Comparison of ENCODE assay signal across 8 cellular contexts in genomic region chr7:69932034-69932628, GRCh38.
DNase-seq lines count a peak whose midpoint lies in the region; ATAC-seq, FAIRE-seq and TF ChIP-seq lines count a peak whose summit lies in the region.

No MANE protein-coding gene starts in this region.

- in situ Hi-C loops in G401 (cut with HindIII; ENCODE audit: low sequenced_read_pairs) (no loop called here), astrocyte of the spinal cord (cut with HindIII; ENCODE audit: low sequenced_read_pairs) (no loop called here)

- no peaks in the 10 kb centered on the region for H3K36me3 ChIP-seq in CD4-positive, alpha-beta memory T cell (ENCODE audit: insufficient read depth, low read length)

- peak; percentile 74 for DNase-seq in G401 (ENCODE audit: low spot score)
- peak; percentile 71 for DNase-seq in NCI-H1694 treated with DMSO at 0.1 percent for 48 hours (lab: John Stamatoyannopoulos, UW)
- peak; percentile 51 for DNase-seq in astrocyte of the spinal cord (ENCODE audit: low read depth, low spot score)
- DNase-seq in left lobe of liver (ENCODE audit: low spot score): no peak
- DNase-seq in H54 (ENCODE audit: insufficient read length, low spot score): no peak
- DNase-seq in stimulated activated CD4-positive, alpha-beta T cell treated with anti-CD3 and anti-CD28 coated beads, Interleukin-2, amount 100 ng/mL, for 48 hours: no peak
- no peak for DNase-seq in CD4-positive, alpha-beta memory T cell

- H3K4me1 ChIP-seq in CD4-positive, alpha-beta memory T cell (ENCODE audit: insufficient read depth, low read length): no peaks in the 10 kb centered on the region

- no peak overlapping the region for H3K4me3 Mint-ChIP-seq in CD4-positive, alpha-beta memory T cell

- FAIRE-seq in H54 (lab: Jason Lieb, UNC): no peak

- POLR2A ChIA-PET in CD4-positive, alpha-beta memory T cell (lab: Charles Lee; ENCODE audit: partially characterized antibody): no interaction called here

- H3K27me3 ChIP-seq in CD4-positive, alpha-beta memory T cell (ENCODE audit: insufficient read depth, low read length): no peaks in the 10 kb centered on the region

- intact Hi-C loops in CD4-positive, alpha-beta memory T cell (cut with micrococcal nuclease): no loop called here

- CTCF ChIA-PET in CD4-positive, alpha-beta memory T cell (lab: Charles Lee; ENCODE audit: partially characterized antibody): no interaction called here

- no peaks in the 10 kb centered on the region for H3K27me3 Mint-ChIP-seq in CD4-positive, alpha-beta memory T cell

- no peak overlapping the region for H3K27ac ChIP-seq in CD4-positive, alpha-beta memory T cell (ENCODE audit: low read depth, low read length)

- no peaks in the 10 kb centered on the region for H3K36me3 Mint-ChIP-seq in CD4-positive, alpha-beta memory T cell

- H3K4me1 Mint-ChIP-seq in CD4-positive, alpha-beta memory T cell: no peaks in the 10 kb centered on the region

- no peaks in the 10 kb centered on the region for H3K9me3 ChIP-seq in CD4-positive, alpha-beta memory T cell (ENCODE audit: control insufficient read depth in 1 of 2, low read length in 2 of 2)

- peak; percentile 74 for TF ChIP-seq CTCF in astrocyte of the spinal cord (IDR thresholded peaks at IDR 0.05; ENCODE audit: low read depth, low read length)

- ATAC-seq in left lobe of liver: peak; percentile 58
- ATAC-seq in GM21619 (IDR thresholded peaks at IDR 0.05; ENCODE audit: unreplicated experiment): no peak

- no peak overlapping the region for H3K4me3 ChIP-seq in astrocyte of the spinal cord (ENCODE audit: low read depth, low read length)
- H3K4me3 ChIP-seq in CD4-positive, alpha-beta memory T cell (ENCODE audit: low read length in 2 of 2): no peak overlapping the region

- no peak for TF ChIP-seq POLR2A in H54 (IDR thresholded peaks at IDR 0.05; ENCODE audit: low read depth, low read length)

- no peak overlapping the region for H3K27ac Mint-ChIP-seq in CD4-positive, alpha-beta memory T cell

- peaks cover 0 to 8% (median 0%) of the 10 kb centered on the region in 8 donors for H3K9me3 Mint-ChIP-seq in CD4-positive, alpha-beta memory T cell

Comparison
In these comparisons a context has a peak if more than half of its experiments do, and no peak if none do; other contexts are left out.
1. DNase-seq: peak in G401 (single experiment), NCI-H1694 treated with DMSO at 0.1 percent for 48 hours (single experiment) and astrocyte of the spinal cord (single experiment); none in left lobe of liver (single experiment), H54 (single experiment), stimulated activated CD4-positive, alpha-beta T cell treated with anti-CD3 and anti-CD28 coated beads, Interleukin-2, amount 100 ng/mL, for 48 hours (0 of 2) and CD4-positive, alpha-beta memory T cell (0 of 5).